In genomic region chr17:78032166-78032565, GRCh38 we compare ENCODE assay signal across 1 cellular context.
TF ChIP-seq lines count a peak whose summit lies in the region.

No MANE protein-coding gene starts in this region.

TF ChIP-seq in HepG2, 621 proteins besides CTCF, POLR2A, EP300 and RAD21 (continued from another document):
- no peak for TF ChIP-seq AKNA (CRISPR knock-in tag; IDR thresholded peaks at IDR 0.05; ENCODE audit: borderline replicate concordance)
